In the genomic region with DNA sequence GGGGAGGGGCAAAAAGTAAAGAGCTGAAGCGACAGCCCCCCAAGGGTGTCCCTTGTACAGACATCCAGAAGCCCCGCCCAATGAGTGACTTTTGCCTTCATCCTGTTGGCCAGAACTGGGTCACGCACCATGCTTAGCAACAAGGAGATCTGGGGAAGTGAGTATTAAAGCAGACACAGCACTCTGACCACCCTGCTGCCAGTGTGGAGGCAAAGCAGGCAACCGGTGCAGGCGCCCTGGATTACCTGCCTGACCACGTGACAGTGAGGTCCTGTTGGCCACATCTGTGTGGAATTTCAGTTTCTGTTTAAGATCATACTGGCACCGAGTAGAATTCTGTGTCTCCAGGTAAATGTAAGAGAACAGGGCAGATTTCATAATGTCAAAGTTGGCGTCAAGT, we compare ENCODE assay signal across 9 cellular contexts. TPM values are rescaled to one million over a fixed set of nuclear protein-coding genes. Genes with fewer than 3 reads are reported as not detected.
DNase-seq lines count a peak whose midpoint lies in the region; ATAC-seq and TF ChIP-seq lines count a peak whose summit lies in the region.
"Had no signal": no experiment of that assay in that cellular context is flagged by ENCODE, and none has a peak within 500 bp of the region (broad histone marks: within the 10 kb centered on the region; RNA-seq: fewer than 3 reads in every experiment).

No MANE protein-coding gene starts in this region.

- no peaks in the 10 kb centered on the region for H3K9me3 Mint-ChIP-seq in immature natural killer cell
- H3K9me3 Mint-ChIP-seq: natural killer cell treated with Interleukin-12 subunit alpha and Interleukin-12 subunit beta and Interleukin-15 and Interleukin-18, amount 100 ng/mL, for 72 hours had no signal

- POLR2A ChIA-PET in PC-3 (lab: Charles Lee; ENCODE audit: unreplicated experiment): no interaction called here

- ATAC-seq in Right ventricle myocardium inferior (no peak), HG02973 (IDR thresholded peaks at IDR 0.05; ENCODE audit: unreplicated experiment) (peak; percentile 92), PC-3 (peak; percentile 35)

- no peak overlapping the region for H2AFZ ChIP-seq in PC-3 (ENCODE audit: low read length)

- no peaks in the 10 kb centered on the region for H4K20me1 ChIP-seq in PC-3 (ENCODE audit: low read length)

- no peaks in the 10 kb centered on the region for H3K9me2 ChIP-seq in PC-3 (replicated peaks; ENCODE audit: low read length)

- no peak overlapping the region for H3K9ac ChIP-seq in PC-3 (ENCODE audit: low read length)

- no peaks in the 10 kb centered on the region for H3K27me3 ChIP-seq in right atrium auricular region
- H3K27me3 ChIP-seq in PC-3 (ENCODE audit: low read length): no peaks in the 10 kb centered on the region

- no peaks in the 10 kb centered on the region for H3F3A ChIP-seq in PC-3 (ENCODE audit: low read length, unreplicated experiment)

- no peaks in the 10 kb centered on the region for H3K36me3 ChIP-seq in right atrium auricular region
- H3K36me3 ChIP-seq in PC-3 (ENCODE audit: low read depth, low read length): no peaks in the 10 kb centered on the region

- H3K27ac ChIP-seq in right atrium auricular region: no peak overlapping the region
- no peak overlapping the region for H3K27ac ChIP-seq in PC-3 (ENCODE audit: low read length)

- no peak overlapping the region for H3K27ac Mint-ChIP-seq in immature natural killer cell
- H3K27ac Mint-ChIP-seq: natural killer cell treated with Interleukin-12 subunit alpha and Interleukin-12 subunit beta and Interleukin-15 and Interleukin-18, amount 100 ng/mL, for 72 hours had no signal

- intact Hi-C loops in Right ventricle myocardium inferior (cut with DNase I) (no loop called here), PC-3 (cut with micrococcal nuclease) (no loop called here)

- H3K4me1 ChIP-seq in right atrium auricular region (no peaks in the 10 kb centered on the region), PC-3 (ENCODE audit: insufficient read depth, low read length) (no peaks in the 10 kb centered on the region)

- H3K4me3 ChIP-seq in right atrium auricular region (no peak overlapping the region), PC-3 (ENCODE audit: low read length) (no peak overlapping the region)

- no peaks in the 10 kb centered on the region for H3K36me3 Mint-ChIP-seq in immature natural killer cell
- H3K36me3 Mint-ChIP-seq: natural killer cell treated with Interleukin-12 subunit alpha and Interleukin-12 subunit beta and Interleukin-15 and Interleukin-18, amount 100 ng/mL, for 72 hours had no signal

- H3K9me3 ChIP-seq in right atrium auricular region (no peaks in the 10 kb centered on the region), PC-3 (ENCODE audit: low read length) (no peaks in the 10 kb centered on the region)

- H3K4me2 ChIP-seq in PC-3 (ENCODE audit: low read length): no peak overlapping the region

- no peaks in the 10 kb centered on the region for H3K27me3 Mint-ChIP-seq in immature natural killer cell (ENCODE audit: low read depth in 3 of 3)
- H3K27me3 Mint-ChIP-seq: natural killer cell treated with Interleukin-12 subunit alpha and Interleukin-12 subunit beta and Interleukin-15 and Interleukin-18, amount 100 ng/mL, for 72 hours had no signal

- H3K4me3 Mint-ChIP-seq in immature natural killer cell: peak overlapping the region in 1 of 5 donors; percentile 33
- H3K4me3 Mint-ChIP-seq: natural killer cell treated with Interleukin-12 subunit alpha and Interleukin-12 subunit beta and Interleukin-15 and Interleukin-18, amount 100 ng/mL, for 72 hours had no signal

- peak; percentile 57 for DNase-seq in right atrium auricular region (ENCODE audit: low spot score)
- DNase-seq in Right ventricle myocardium inferior (ENCODE audit: missing footprints): no peak
- no peak for DNase-seq in PC-3
- DNase-seq in immature natural killer cell: peak in 2 of 3 donors; percentile 5 to 9
- no peak for DNase-seq in cerebellum (ENCODE audit: low spot score)
- no peak for DNase-seq in AG20443 (ENCODE audit: low spot score)
- DNase-seq in HuH-7 (ENCODE audit: low spot score): no peak

- peaks cover 2 to 5% of the 10 kb centered on the region in 2 donors for H3K4me1 Mint-ChIP-seq in immature natural killer cell

- CTCF ChIA-PET in PC-3 (lab: Charles Lee): no interaction called here

- no TSS peak for BruUV-seq in PC-3 (replicated peaks; lab: Mats Ljungman, UMichigan)

- TF ChIP-seq CTCF in right atrium auricular region (IDR thresholded peaks at IDR 0.05) (no peak), PC-3 (conservative IDR thresholded peaks at IDR 0.05; ENCODE audit: low read depth, low read length) (no peak)

- H3K79me2 ChIP-seq in PC-3 (ENCODE audit: low read length): no peaks in the 10 kb centered on the region

RNA-seq across cellular contexts. Expression of a gene that starts 21.6 kb away (rescaled TPM):
- total RNA-seq in right atrium auricular region: 10 to 100 TPM in 1 of 2 donors, 1 to 10 TPM in 1; 7.6 to 15.3 TPM
- total RNA-seq in Right ventricle myocardium inferior: 17.9 TPM
- total RNA-seq in PC-3 (2014; rRNA removed): 58.9 and 77.5 TPM in 2 replicates
- 100 to 1,000 TPM; 110 to 169 (median 167) TPM for polyA plus RNA-seq in immature natural killer cell
- 43.7 TPM for total RNA-seq in cerebellum

Comparison
In these comparisons a context has a peak if more than half of its experiments do, and no peak if none do; other contexts are left out.
1. DNase-seq: peak in right atrium auricular region (single experiment) and immature natural killer cell (2 of 3); none in Right ventricle myocardium inferior (single experiment), PC-3 (single experiment), cerebellum (single experiment), AG20443 (single experiment) and HuH-7 (single experiment).